Comparison of ENCODE assay signal across 20 cellular contexts in the genomic region with DNA sequence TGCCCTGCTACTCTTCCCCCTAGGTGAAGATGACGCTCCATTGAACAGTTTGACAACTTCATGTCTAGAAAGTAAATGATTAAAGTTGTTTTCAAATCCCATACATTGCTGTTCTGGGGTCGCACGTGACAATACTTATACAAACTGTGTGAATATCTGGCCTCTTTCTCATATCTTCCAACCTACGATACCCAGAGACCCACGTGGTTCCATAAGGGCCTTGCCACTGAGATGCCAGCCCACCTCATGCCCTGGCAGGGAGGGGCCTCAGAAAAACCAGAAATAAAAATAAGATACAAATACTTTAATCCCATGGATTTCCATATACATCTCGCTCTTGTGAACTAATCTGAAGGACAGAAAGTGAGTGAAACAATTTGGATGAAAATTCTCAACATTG. TPM values are rescaled to one million over a fixed set of nuclear protein-coding genes. Genes with fewer than 3 reads are reported as not detected.
DNase-seq lines count a peak whose midpoint lies in the region; TF ChIP-seq lines count a peak whose summit lies in the region.
"Had no signal": no experiment of that assay in that cellular context is flagged by ENCODE, and none has a peak within 500 bp of the region (broad histone marks: within the 10 kb centered on the region; RNA-seq: fewer than 3 reads in every experiment).

No MANE protein-coding gene starts in this region.

- H3K27ac Mint-ChIP-seq in activated CD4-positive, alpha-beta T cell treated with anti-CD3 and anti-CD28 coated beads, Interleukin-2, amount 10 ng/mL, durations not matched to agents 24 days and 14 days = peak overlapping the region; percentile 95
- no peak overlapping the region for H3K27ac Mint-ChIP-seq in activated CD4-positive, alpha-beta T cell treated with anti-CD3 and anti-CD28 coated beads, Interleukin-2, amount 10 ng/mL, durations not matched to agents 7 days and 5 days
- peak overlapping the region; percentile 13 for H3K27ac Mint-ChIP-seq in activated CD4-positive, alpha-beta memory T cell treated with anti-CD3 and anti-CD28 coated beads, Interleukin-2, amount 10 ng/mL, durations not matched to agents 7 days and 5 days
- peak overlapping the region; percentile 89 for H3K27ac Mint-ChIP-seq in activated naive CD8-positive, alpha-beta T cell treated with anti-CD3 and anti-CD28 coated beads for 36 hours
- no peak overlapping the region for H3K27ac Mint-ChIP-seq in endodermal cell
- H3K27ac Mint-ChIP-seq: CD4-positive, CD25-positive, alpha-beta regulatory T cell had no signal

- H3K9me3 ChIP-seq in osteoblast (ENCODE audit: low read depth, low read length) (no peaks in the 10 kb centered on the region), endodermal cell (ENCODE audit: control insufficient read depth, low read length) (no peaks in the 10 kb centered on the region)
- H3K9me3 ChIP-seq: BE2C had no signal

- H3K79me2 ChIP-seq in osteoblast (ENCODE audit: insufficient read depth, low read length) = no peaks in the 10 kb centered on the region

- 89% methylated on average over 4 to 6 of the region's 6 CpGs for WGBS in endodermal cell (ENCODE audit: insufficient coverage in 1 of 2, insufficient read length in 1 of 2), 2 experiments

- peak overlapping the region; percentile 96 for H3K4me3 Mint-ChIP-seq in activated CD4-positive, alpha-beta T cell treated with anti-CD3 and anti-CD28 coated beads, Interleukin-2, amount 10 ng/mL, durations not matched to agents 24 days and 14 days
- no peak overlapping the region for H3K4me3 Mint-ChIP-seq in activated CD4-positive, alpha-beta T cell treated with anti-CD3 and anti-CD28 coated beads, Interleukin-2, amount 10 ng/mL, durations not matched to agents 7 days and 5 days
- H3K4me3 Mint-ChIP-seq in activated CD4-positive, alpha-beta memory T cell treated with anti-CD3 and anti-CD28 coated beads, Interleukin-2, amount 10 ng/mL, durations not matched to agents 7 days and 5 days = no peak overlapping the region
- peak overlapping the region; percentile 86 for H3K4me3 Mint-ChIP-seq in activated naive CD8-positive, alpha-beta T cell treated with anti-CD3 and anti-CD28 coated beads for 36 hours
- no peak overlapping the region for H3K4me3 Mint-ChIP-seq in endodermal cell
- H3K4me3 Mint-ChIP-seq: CD4-positive, CD25-positive, alpha-beta regulatory T cell had no signal

- H3K27me3 Mint-ChIP-seq in activated CD4-positive, alpha-beta T cell treated with anti-CD3 and anti-CD28 coated beads, Interleukin-2, amount 10 ng/mL, durations not matched to agents 24 days and 14 days = no peaks in the 10 kb centered on the region
- no peaks in the 10 kb centered on the region for H3K27me3 Mint-ChIP-seq in activated CD4-positive, alpha-beta T cell treated with anti-CD3 and anti-CD28 coated beads, Interleukin-2, amount 10 ng/mL, durations not matched to agents 7 days and 5 days
- H3K27me3 Mint-ChIP-seq in activated CD4-positive, alpha-beta memory T cell treated with anti-CD3 and anti-CD28 coated beads, Interleukin-2, amount 10 ng/mL, durations not matched to agents 7 days and 5 days = peaks cover 2% of the 10 kb centered on the region
- H3K27me3 Mint-ChIP-seq in activated naive CD8-positive, alpha-beta T cell treated with anti-CD3 and anti-CD28 coated beads for 36 hours = no peaks in the 10 kb centered on the region
- no peaks in the 10 kb centered on the region for H3K27me3 Mint-ChIP-seq in endodermal cell (ENCODE audit: insufficient read depth)

- CTCF ChIA-PET in activated CD4-positive, alpha-beta T cell treated with anti-CD3 and anti-CD28 coated beads, Interleukin-2, amount 10 ng/mL, durations not matched to agents 7 days and 5 days (lab: Charles Lee) = interaction anchor here (1.1 kb wide), 1 partner anchor 11 kb away, joined by 3 read pairs; no protein-coding TSS in a partner anchor
- CTCF ChIA-PET in activated CD4-positive, alpha-beta memory T cell treated with anti-CD3 and anti-CD28 coated beads, Interleukin-2, amount 10 ng/mL, durations not matched to agents 7 days and 5 days (lab: Charles Lee) = interaction anchor here (0.7 to 1.5 kb wide), 3 partner anchors 24 to 1039 kb away, joined by 3 to 5 read pairs (median 4); no protein-coding TSS in a partner anchor

- DNase-seq in activated CD4-positive, alpha-beta T cell treated with anti-CD3 and anti-CD28 coated beads, Interleukin-2, amount 10 ng/mL, durations not matched to agents 24 days and 14 days = peak; percentile 52
- no peak for DNase-seq in activated CD4-positive, alpha-beta T cell treated with anti-CD3 and anti-CD28 coated beads, Interleukin-2, amount 10 ng/mL, durations not matched to agents 7 days and 5 days
- DNase-seq in activated CD4-positive, alpha-beta memory T cell treated with anti-CD3 and anti-CD28 coated beads, Interleukin-2, amount 10 ng/mL, durations not matched to agents 7 days and 5 days = no peak
- no peak for DNase-seq in activated naive CD8-positive, alpha-beta T cell treated with anti-CD3 and anti-CD28 coated beads for 36 hours
- DNase-seq in osteoblast (ENCODE audit: insufficient read length, low spot score, missing footprints) (peak; percentile 43), endodermal cell (no peak), DMS53 treated with DMSO at 0.1 percent for 48 hours (lab: John Stamatoyannopoulos, UW; ENCODE audit: unreplicated experiment) (no peak)
- DNase-seq: BE2C; CD4-positive, CD25-positive, alpha-beta regulatory T cell; DMS153; GF-D8; HCEC 1CT; IMR-90; NCI-H1417 treated with DMSO at 0.1 percent for 48 hours; NCI-H187 treated with DMSO at 0.1 percent for 48 hours; NCI-H2227 treated with DMSO at 0.1 percent for 48 hours; NCI-H510A treated with DMSO at 0.1 percent for 48 hours; NCI-H82; OCI-M1 had no signal

- H3K36me3 ChIP-seq in osteoblast (ENCODE audit: insufficient read depth, low read length) (no peaks in the 10 kb centered on the region), endodermal cell (ENCODE audit: control insufficient read depth, insufficient read depth, low read length) (no peaks in the 10 kb centered on the region)
- H3K36me3 ChIP-seq: BE2C had no signal

- no peak overlapping the region for H2AFZ ChIP-seq in osteoblast (ENCODE audit: low read length)

- H3K4me3 ChIP-seq in osteoblast (ENCODE audit: insufficient read depth, low read length) (no peak overlapping the region), endodermal cell (ENCODE audit: low read length) (no peak overlapping the region)

- TF ChIP-seq CTCF in osteoblast (IDR thresholded peaks at IDR 0.05; ENCODE audit: extremely low read depth, low read depth, low read length) (no peak), endodermal cell (conservative IDR thresholded peaks at IDR 0.05) (no peak)

- peaks cover 7% of the 10 kb centered on the region for H3K9me3 Mint-ChIP-seq in activated CD4-positive, alpha-beta T cell treated with anti-CD3 and anti-CD28 coated beads, Interleukin-2, amount 10 ng/mL, durations not matched to agents 24 days and 14 days
- H3K9me3 Mint-ChIP-seq in activated CD4-positive, alpha-beta T cell treated with anti-CD3 and anti-CD28 coated beads, Interleukin-2, amount 10 ng/mL, durations not matched to agents 7 days and 5 days = peaks cover 1% of the 10 kb centered on the region
- H3K9me3 Mint-ChIP-seq in activated CD4-positive, alpha-beta memory T cell treated with anti-CD3 and anti-CD28 coated beads, Interleukin-2, amount 10 ng/mL, durations not matched to agents 7 days and 5 days = no peaks in the 10 kb centered on the region
- H3K9me3 Mint-ChIP-seq in activated naive CD8-positive, alpha-beta T cell treated with anti-CD3 and anti-CD28 coated beads for 36 hours = no peaks in the 10 kb centered on the region
- no peaks in the 10 kb centered on the region for H3K9me3 Mint-ChIP-seq in endodermal cell

- no peaks in the 10 kb centered on the region for H3K4me1 ChIP-seq in osteoblast (ENCODE audit: insufficient read depth, low read length)
- H3K4me1 ChIP-seq in endodermal cell (ENCODE audit: control insufficient read depth, insufficient read depth, low read length) = no peaks in the 10 kb centered on the region
- H3K4me1 ChIP-seq: BE2C had no signal

- H3K4me1 Mint-ChIP-seq in activated CD4-positive, alpha-beta T cell treated with anti-CD3 and anti-CD28 coated beads, Interleukin-2, amount 10 ng/mL, durations not matched to agents 24 days and 14 days = peaks cover 65% of the 10 kb centered on the region
- peaks cover 41% of the 10 kb centered on the region for H3K4me1 Mint-ChIP-seq in activated CD4-positive, alpha-beta T cell treated with anti-CD3 and anti-CD28 coated beads, Interleukin-2, amount 10 ng/mL, durations not matched to agents 7 days and 5 days
- peaks cover 47% of the 10 kb centered on the region for H3K4me1 Mint-ChIP-seq in activated CD4-positive, alpha-beta memory T cell treated with anti-CD3 and anti-CD28 coated beads, Interleukin-2, amount 10 ng/mL, durations not matched to agents 7 days and 5 days
- H3K4me1 Mint-ChIP-seq in activated naive CD8-positive, alpha-beta T cell treated with anti-CD3 and anti-CD28 coated beads for 36 hours = peaks cover 40% of the 10 kb centered on the region
- H3K4me1 Mint-ChIP-seq in endodermal cell = no peaks in the 10 kb centered on the region

- H3K36me3 Mint-ChIP-seq in activated CD4-positive, alpha-beta T cell treated with anti-CD3 and anti-CD28 coated beads, Interleukin-2, amount 10 ng/mL, durations not matched to agents 24 days and 14 days (ENCODE audit: low read depth) = peaks cover 68% of the 10 kb centered on the region
- peaks cover 8% of the 10 kb centered on the region for H3K36me3 Mint-ChIP-seq in activated CD4-positive, alpha-beta T cell treated with anti-CD3 and anti-CD28 coated beads, Interleukin-2, amount 10 ng/mL, durations not matched to agents 7 days and 5 days (ENCODE audit: low read depth)
- H3K36me3 Mint-ChIP-seq in activated CD4-positive, alpha-beta memory T cell treated with anti-CD3 and anti-CD28 coated beads, Interleukin-2, amount 10 ng/mL, durations not matched to agents 7 days and 5 days (ENCODE audit: low read depth) = peaks cover 51% of the 10 kb centered on the region
- H3K36me3 Mint-ChIP-seq in activated naive CD8-positive, alpha-beta T cell treated with anti-CD3 and anti-CD28 coated beads for 36 hours = peaks cover 49% of the 10 kb centered on the region
- no peaks in the 10 kb centered on the region for H3K36me3 Mint-ChIP-seq in endodermal cell (ENCODE audit: low read depth)
- H3K36me3 Mint-ChIP-seq: CD4-positive, CD25-positive, alpha-beta regulatory T cell had no signal

- H3K27ac ChIP-seq in osteoblast (ENCODE audit: low read depth, low read length) (no peak overlapping the region), endodermal cell (ENCODE audit: low read depth, low read length) (no peak overlapping the region)

- H3K4me2 ChIP-seq in osteoblast (ENCODE audit: insufficient read depth, low read length) = no peak overlapping the region

- intact Hi-C loops in activated CD4-positive, alpha-beta T cell treated with anti-CD3 and anti-CD28 coated beads, Interleukin-2, amount 10 ng/mL, durations not matched to agents 24 days and 14 days (cut with micrococcal nuclease) = no loop called here

- H4K20me1 ChIP-seq in osteoblast (ENCODE audit: insufficient read depth, low read length) = no peaks in the 10 kb centered on the region

- H3K9ac ChIP-seq in endodermal cell (ENCODE audit: extremely low read depth, low read length, poor library complexity, severe bottlenecking) = no peak overlapping the region

- H3K27me3 ChIP-seq in osteoblast (ENCODE audit: insufficient read depth, low read length) (no peaks in the 10 kb centered on the region), endodermal cell (ENCODE audit: control insufficient read depth, insufficient read depth, low read length, poor library complexity, severe bottlenecking) (no peaks in the 10 kb centered on the region)
- H3K27me3 ChIP-seq: BE2C had no signal

- POLR2A ChIA-PET in activated CD4-positive, alpha-beta T cell treated with anti-CD3 and anti-CD28 coated beads, Interleukin-2, amount 10 ng/mL, durations not matched to agents 7 days and 5 days (lab: Charles Lee) = no interaction called here
- POLR2A ChIA-PET in activated CD4-positive, alpha-beta memory T cell treated with anti-CD3 and anti-CD28 coated beads, Interleukin-2, amount 10 ng/mL, durations not matched to agents 7 days and 5 days (lab: Charles Lee) = no interaction called here

RNA-seq across cellular contexts. Expression of gene GZMB, which starts 4.5 kb away (rescaled TPM):
- total RNA-seq in activated CD4-positive, alpha-beta T cell treated with anti-CD3 and anti-CD28 coated beads, Interleukin-2, amount 10 ng/mL, durations not matched to agents 24 days and 14 days = 4,455 and 4,487 TPM in 2 replicates
- 100 to 1,000 TPM in 1 of 2 experiments, 10 to 100 TPM in 1; 77.5 to 105 TPM for total RNA-seq in activated CD4-positive, alpha-beta T cell treated with anti-CD3 and anti-CD28 coated beads, Interleukin-2, amount 10 ng/mL, durations not matched to agents 7 days and 5 days
- 100 to 1,000 TPM; 682 to 685 TPM for total RNA-seq in activated CD4-positive, alpha-beta memory T cell treated with anti-CD3 and anti-CD28 coated beads, Interleukin-2, amount 10 ng/mL, durations not matched to agents 7 days and 5 days
- total RNA-seq in activated naive CD8-positive, alpha-beta T cell treated with anti-CD3 and anti-CD28 coated beads for 36 hours = 1,000 to 10,000 TPM; 1,271 to 1,284 TPM
- total RNA-seq in osteoblast = not detected in 2 replicates
- total RNA-seq in endodermal cell = not detected
- not detected for polyA plus RNA-seq in endodermal cell (2013, experiment 1 of 2)
- polyA plus RNA-seq in endodermal cell (2013, experiment 2 of 2) = not detected
- total RNA-seq: CD4-positive, CD25-positive, alpha-beta regulatory T cell; IMR-90; M059J had no signal
- polyA plus RNA-seq: IMR-90 had no signal

RNA-seq across cellular contexts. Expression of gene GZMH, which starts 20.0 kb away (rescaled TPM):
- 24.3 and 25.2 TPM in 2 replicates for total RNA-seq in activated CD4-positive, alpha-beta T cell treated with anti-CD3 and anti-CD28 coated beads, Interleukin-2, amount 10 ng/mL, durations not matched to agents 24 days and 14 days
- 1 to 10 TPM; 1.9 to 2.8 TPM for total RNA-seq in activated CD4-positive, alpha-beta T cell treated with anti-CD3 and anti-CD28 coated beads, Interleukin-2, amount 10 ng/mL, durations not matched to agents 7 days and 5 days
- 10 to 100 TPM; 10.7 to 11.0 TPM for total RNA-seq in activated CD4-positive, alpha-beta memory T cell treated with anti-CD3 and anti-CD28 coated beads, Interleukin-2, amount 10 ng/mL, durations not matched to agents 7 days and 5 days
- 10 to 100 TPM; 48.1 to 51.4 TPM for total RNA-seq in activated naive CD8-positive, alpha-beta T cell treated with anti-CD3 and anti-CD28 coated beads for 36 hours
- total RNA-seq in osteoblast = not detected in 2 replicates
- total RNA-seq in endodermal cell = not detected
- not detected for polyA plus RNA-seq in endodermal cell (2013, experiment 1 of 2)
- polyA plus RNA-seq in endodermal cell (2013, experiment 2 of 2) = not detected
- total RNA-seq: IMR-90, M059J had no signal
- polyA plus RNA-seq: IMR-90 had no signal

RNA-seq across cellular contexts. Expression of gene CTSG, which starts 53.5 kb away (rescaled TPM):
- total RNA-seq in activated CD4-positive, alpha-beta T cell treated with anti-CD3 and anti-CD28 coated beads, Interleukin-2, amount 10 ng/mL, durations not matched to agents 24 days and 14 days = not detected in 2 replicates
- not detected for total RNA-seq in activated CD4-positive, alpha-beta T cell treated with anti-CD3 and anti-CD28 coated beads, Interleukin-2, amount 10 ng/mL, durations not matched to agents 7 days and 5 days
- 1 to 10 TPM in 1 of 2 experiments, under 1 TPM in 1; 0.93 to 1.1 TPM for total RNA-seq in activated CD4-positive, alpha-beta memory T cell treated with anti-CD3 and anti-CD28 coated beads, Interleukin-2, amount 10 ng/mL, durations not matched to agents 7 days and 5 days
- total RNA-seq in activated naive CD8-positive, alpha-beta T cell treated with anti-CD3 and anti-CD28 coated beads for 36 hours = not detected
- not detected in 2 replicates for total RNA-seq in osteoblast
- total RNA-seq in endodermal cell = not detected
- polyA plus RNA-seq in endodermal cell (2013, experiment 1 of 2) = not detected
- polyA plus RNA-seq in endodermal cell (2013, experiment 2 of 2) = not detected
- total RNA-seq: CD4-positive, CD25-positive, alpha-beta regulatory T cell; IMR-90; M059J had no signal
- polyA plus RNA-seq: CD4-positive, CD25-positive, alpha-beta regulatory T cell; IMR-90 had no signal

Comparison
In these comparisons a context has a peak if more than half of its experiments do, and no peak if none do; other contexts are left out.
1. DNase-seq: peak in activated CD4-positive, alpha-beta T cell treated with anti-CD3 and anti-CD28 coated beads, Interleukin-2, amount 10 ng/mL, durations not matched to agents 24 days and 14 days (single experiment) and osteoblast (single experiment); none in activated CD4-positive, alpha-beta T cell treated with anti-CD3 and anti-CD28 coated beads, Interleukin-2, amount 10 ng/mL, durations not matched to agents 7 days and 5 days (single experiment), activated CD4-positive, alpha-beta memory T cell treated with anti-CD3 and anti-CD28 coated beads, Interleukin-2, amount 10 ng/mL, durations not matched to agents 7 days and 5 days (single experiment), activated naive CD8-positive, alpha-beta T cell treated with anti-CD3 and anti-CD28 coated beads for 36 hours (single experiment), endodermal cell (single experiment) and DMS53 treated with DMSO at 0.1 percent for 48 hours (single experiment).
2. H3K27ac Mint-ChIP-seq: peak in activated CD4-positive, alpha-beta T cell treated with anti-CD3 and anti-CD28 coated beads, Interleukin-2, amount 10 ng/mL, durations not matched to agents 24 days and 14 days (single experiment), activated CD4-positive, alpha-beta memory T cell treated with anti-CD3 and anti-CD28 coated beads, Interleukin-2, amount 10 ng/mL, durations not matched to agents 7 days and 5 days (single experiment) and activated naive CD8-positive, alpha-beta T cell treated with anti-CD3 and anti-CD28 coated beads for 36 hours (single experiment); none in activated CD4-positive, alpha-beta T cell treated with anti-CD3 and anti-CD28 coated beads, Interleukin-2, amount 10 ng/mL, durations not matched to agents 7 days and 5 days (single experiment) and endodermal cell (single experiment).
3. H3K4me3 Mint-ChIP-seq: peak in activated CD4-positive, alpha-beta T cell treated with anti-CD3 and anti-CD28 coated beads, Interleukin-2, amount 10 ng/mL, durations not matched to agents 24 days and 14 days (single experiment) and activated naive CD8-positive, alpha-beta T cell treated with anti-CD3 and anti-CD28 coated beads for 36 hours (single experiment); none in activated CD4-positive, alpha-beta T cell treated with anti-CD3 and anti-CD28 coated beads, Interleukin-2, amount 10 ng/mL, durations not matched to agents 7 days and 5 days (single experiment), activated CD4-positive, alpha-beta memory T cell treated with anti-CD3 and anti-CD28 coated beads, Interleukin-2, amount 10 ng/mL, durations not matched to agents 7 days and 5 days (single experiment) and endodermal cell (single experiment).
4. RNA of gene GZMB, which starts 4.5 kb away (total RNA-seq): 4,455 to 4,487 TPM in activated CD4-positive, alpha-beta T cell treated with anti-CD3 and anti-CD28 coated beads, Interleukin-2, amount 10 ng/mL, durations not matched to agents 24 days and 14 days, 1,271 to 1,284 TPM in activated naive CD8-positive, alpha-beta T cell treated with anti-CD3 and anti-CD28 coated beads for 36 hours, 682 to 685 TPM in activated CD4-positive, alpha-beta memory T cell treated with anti-CD3 and anti-CD28 coated beads, Interleukin-2, amount 10 ng/mL, durations not matched to agents 7 days and 5 days and 77.5 to 105 TPM in activated CD4-positive, alpha-beta T cell treated with anti-CD3 and anti-CD28 coated beads, Interleukin-2, amount 10 ng/mL, durations not matched to agents 7 days and 5 days; not detected in osteoblast and not detected in endodermal cell; every median in the first group is over 10 times any median in the second.